Comparison of ENCODE assay signal across 14 cellular contexts in genomic region chr10:89242840-89243586, GRCh38. TPM values are rescaled to one million over a fixed set of nuclear protein-coding genes. Genes with fewer than 3 reads are reported as not detected.
A peak's percentile ranks its signal among the peaks of the same experiment; 100 is the strongest.
DNase-seq lines count a peak whose midpoint lies in the region; ATAC-seq and TF ChIP-seq lines count a peak whose summit lies in the region.
"Had no signal": no experiment of that assay in that cellular context is flagged by ENCODE, and none has a peak within 500 bp of the region (broad histone marks: within the 10 kb centered on the region; RNA-seq: fewer than 3 reads in every experiment).

No MANE protein-coding gene starts in this region.

- H3K27me3 ChIP-seq in RWPE2 (ENCODE audit: insufficient read depth, poor library complexity, severe bottlenecking) (no peaks in the 10 kb centered on the region), subcutaneous abdominal adipose tissue (ENCODE audit: control insufficient read depth in 5 of 5, insufficient read depth in 4 of 5, low read length in 5 of 5) (no peaks in the 10 kb centered on the region)

- H3K9ac ChIP-seq in subcutaneous abdominal adipose tissue (ENCODE audit: low read length in 5 of 5), result no peak overlapping the region
- H3K9ac ChIP-seq: parathyroid adenoma had no signal

- intact Hi-C loops in left cardiac atrium (cut with DNase I) (no loop called here), cardiac septum (cut with DNase I) (no loop called here)

- H3K4me3 Mint-ChIP-seq in glutamatergic neuron (ENCODE audit: unreplicated experiment), result peak overlapping the region; percentile 3
- H3K4me3 Mint-ChIP-seq: activated CD8-positive, alpha-beta T cell treated with anti-CD3 and anti-CD28 coated beads for 36 hours; brain; T-helper 1 cell treated with Interleukin-12 subunit alpha and Interleukin-12 subunit beta and Interleukin-4 antibody, amounts not matched to agents 30 μg/mL and 1 μg/mL, for 36 hours had no signal

- H3K4me3 ChIP-seq in RWPE2 (ENCODE audit: severe bottlenecking) (no peak overlapping the region), subcutaneous abdominal adipose tissue (ENCODE audit: low read depth in 1 of 5, low read length in 5 of 5) (no peak overlapping the region)

- no peak overlapping the region for H3K27ac Mint-ChIP-seq in glutamatergic neuron (ENCODE audit: unreplicated experiment)
- H3K27ac Mint-ChIP-seq: activated CD8-positive, alpha-beta T cell treated with anti-CD3 and anti-CD28 coated beads for 36 hours; brain; T-helper 1 cell treated with Interleukin-12 subunit alpha and Interleukin-12 subunit beta and Interleukin-4 antibody, amounts not matched to agents 30 μg/mL and 1 μg/mL, for 36 hours had no signal

- H3K36me3 ChIP-seq in RWPE2 (ENCODE audit: low read depth) (peaks cover 4% of the 10 kb centered on the region), subcutaneous abdominal adipose tissue (ENCODE audit: control insufficient read depth in 5 of 5, insufficient read depth in 5 of 5, low read length in 5 of 5) (peaks cover 3 to 12% (median 9%) of the 10 kb centered on the region in 5 donors)

- H3K27ac ChIP-seq in RWPE2 (ENCODE audit: poor library complexity, severe bottlenecking) (peak overlapping the region; percentile 29), subcutaneous abdominal adipose tissue (ENCODE audit: low read depth, low read length) (peak overlapping the region; percentile 88)
- H3K27ac ChIP-seq: parathyroid adenoma had no signal

- H3K4me1 ChIP-seq in RWPE2 (ENCODE audit: insufficient read depth, poor library complexity, severe bottlenecking) (peaks cover 15% of the 10 kb centered on the region), subcutaneous abdominal adipose tissue (ENCODE audit: control insufficient read depth in 5 of 5, insufficient read depth in 5 of 5, low read length in 5 of 5) (peaks cover 7 to 55% (median 40%) of the 10 kb centered on the region in 5 donors)
- H3K4me1 ChIP-seq: parathyroid adenoma had no signal

- no peaks in the 10 kb centered on the region for H3K27me3 Mint-ChIP-seq in glutamatergic neuron (ENCODE audit: unreplicated experiment)
- H3K27me3 Mint-ChIP-seq: activated CD8-positive, alpha-beta T cell treated with anti-CD3 and anti-CD28 coated beads for 36 hours had no signal

- no peak for DNase-seq in left cardiac atrium
- DNase-seq in cardiac septum (ENCODE audit: low spot score), result no peak
- DNase-seq in RWPE2 (ENCODE audit: low spot score), result no peak
- no peak for DNase-seq in glutamatergic neuron
- DNase-seq in LoVo (ENCODE audit: low spot score), result no peak
- no peak for DNase-seq in NAMALWA (ENCODE audit: low spot score)
- DNase-seq: activated CD8-positive, alpha-beta T cell treated with anti-CD3 and anti-CD28 coated beads for 36 hours; activated gamma-delta T cell treated with Interleukin-2 at 50 U/mL for 16 hours; DMS153 had no signal

- ATAC-seq in left cardiac atrium, result peak; percentile 31 to 50
- no peak for ATAC-seq in RWPE2 (ENCODE audit: low read depth)
- ATAC-seq in HG03139 (IDR thresholded peaks at IDR 0.05; ENCODE audit: unreplicated experiment), result no peak
- ATAC-seq: activated CD8-positive, alpha-beta T cell treated with anti-CD3 and anti-CD28 coated beads for 36 hours had no signal

- H3K4me1 Mint-ChIP-seq in glutamatergic neuron (ENCODE audit: low read depth, unreplicated experiment), result peaks cover 22% of the 10 kb centered on the region

- no peaks in the 10 kb centered on the region for H3K36me3 Mint-ChIP-seq in glutamatergic neuron (ENCODE audit: unreplicated experiment)

- peaks cover 3% of the 10 kb centered on the region for H3K9me3 Mint-ChIP-seq in glutamatergic neuron (ENCODE audit: unreplicated experiment)
- H3K9me3 Mint-ChIP-seq: activated CD8-positive, alpha-beta T cell treated with anti-CD3 and anti-CD28 coated beads for 36 hours; brain; T-helper 1 cell treated with Interleukin-12 subunit alpha and Interleukin-12 subunit beta and Interleukin-4 antibody, amounts not matched to agents 30 μg/mL and 1 μg/mL, for 36 hours had no signal

- H3K9me3 ChIP-seq in RWPE2 (ENCODE audit: severe bottlenecking) (no peaks in the 10 kb centered on the region), subcutaneous abdominal adipose tissue (ENCODE audit: control insufficient read depth in 5 of 5, low read length in 5 of 5) (no peaks in the 10 kb centered on the region)

- TF ChIP-seq CTCF in RWPE2 (IDR thresholded peaks at IDR 0.05; ENCODE audit: poor library complexity, severe bottlenecking), result no peak
- TF ChIP-seq CTCF in glutamatergic neuron (IDR thresholded peaks at IDR 0.05; ENCODE audit: partially characterized antibody, unreplicated experiment), result no peak

RNA-seq across cellular contexts. Expression of gene LIPA, which starts 8.6 kb away (rescaled TPM):
- total RNA-seq in left cardiac atrium, result 10 to 100 TPM; 35.8 to 45.7 TPM
- total RNA-seq in cardiac septum, result 16.0 TPM
- total RNA-seq in glutamatergic neuron (ENCODE audit: unreplicated experiment), result 22.0 TPM

RNA-seq across cellular contexts. Expression of gene CH25H, which starts 35.9 kb away (rescaled TPM):
- total RNA-seq in left cardiac atrium (1 to 10 TPM in 1 of 2 donors, under 1 TPM in 1; 0.44 to 1.2 TPM), cardiac septum (1.00 TPM), glutamatergic neuron (ENCODE audit: unreplicated experiment) (0.25 TPM)
- total RNA-seq: activated CD8-positive, alpha-beta T cell treated with anti-CD3 and anti-CD28 coated beads for 36 hours had no signal

RNA-seq across cellular contexts. Expression of gene IFIT2, which starts 58.8 kb away (rescaled TPM):
- total RNA-seq in left cardiac atrium, result 1 to 10 TPM; 3.5 to 4.6 TPM
- 4.3 TPM for total RNA-seq in cardiac septum
- not detected for total RNA-seq in glutamatergic neuron (ENCODE audit: unreplicated experiment)

Comparison
In these comparisons a context has a peak if more than half of its experiments do, and no peak if none do; other contexts are left out.
1. ATAC-seq: peak in left cardiac atrium (2 of 2); none in RWPE2 (single experiment) and HG03139 (single experiment).